In the genomic region with DNA sequence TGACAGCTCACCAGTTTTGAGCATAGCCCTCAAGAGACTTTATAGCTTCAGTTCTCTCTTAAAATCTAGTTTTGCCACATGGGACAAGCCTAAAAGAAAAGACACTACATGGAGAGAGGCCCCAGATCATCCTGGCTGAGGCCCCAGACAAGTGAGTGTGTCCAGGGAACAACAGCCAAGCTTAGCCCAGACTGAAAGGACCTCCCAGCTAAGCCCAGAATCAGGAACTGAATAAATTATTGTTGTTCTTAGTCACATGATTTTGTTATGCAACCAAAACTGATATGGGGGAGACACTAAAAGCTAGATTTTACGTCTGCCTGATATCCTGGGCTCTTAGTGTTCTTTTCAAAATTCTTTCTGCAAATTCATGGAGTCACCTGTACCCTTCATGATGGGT, we compare ENCODE assay signal across 1 cellular context.
TF ChIP-seq lines count a peak whose summit lies in the region.

No MANE protein-coding gene starts in this region.

TF ChIP-seq in HepG2, 621 proteins besides CTCF, POLR2A, EP300 and RAD21:
- TF ChIP-seq MAFG (CRISPR knock-in tag; IDR thresholded peaks at IDR 0.05): no peak
- TF ChIP-seq RNF2 (conservative IDR thresholded peaks at IDR 0.05; ENCODE audit: low read depth): no peak
- no peak for TF ChIP-seq ELF4 (CRISPR knock-in tag; IDR thresholded peaks at IDR 0.05; ENCODE audit: borderline replicate concordance)
- TF ChIP-seq, protein P1, sequence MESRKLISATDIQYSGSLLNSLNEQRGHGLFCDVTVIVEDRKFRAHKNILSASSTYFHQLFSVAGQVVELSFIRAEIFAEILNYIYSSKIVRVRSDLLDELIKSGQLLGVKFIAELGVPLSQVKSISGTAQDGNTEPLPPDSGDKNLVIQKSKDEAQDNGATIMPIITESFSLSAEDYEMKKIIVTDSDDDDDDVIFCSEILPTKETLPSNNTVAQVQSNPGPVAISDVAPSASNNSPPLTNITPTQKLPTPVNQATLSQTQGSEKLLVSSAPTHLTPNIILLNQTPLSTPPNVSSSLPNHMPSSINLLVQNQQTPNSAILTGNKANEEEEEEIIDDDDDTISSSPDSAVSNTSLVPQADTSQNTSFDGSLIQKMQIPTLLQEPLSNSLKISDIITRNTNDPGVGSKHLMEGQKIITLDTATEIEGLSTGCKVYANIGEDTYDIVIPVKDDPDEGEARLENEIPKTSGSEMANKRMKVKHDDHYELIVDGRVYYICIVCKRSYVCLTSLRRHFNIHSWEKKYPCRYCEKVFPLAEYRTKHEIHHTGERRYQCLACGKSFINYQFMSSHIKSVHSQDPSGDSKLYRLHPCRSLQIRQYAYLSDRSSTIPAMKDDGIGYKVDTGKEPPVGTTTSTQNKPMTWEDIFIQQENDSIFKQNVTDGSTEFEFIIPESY (CRISPR knock-in tag; IDR thresholded peaks at IDR 0.05): no peak
- no peak for TF ChIP-seq ZNF563 (CRISPR knock-in tag; IDR thresholded peaks at IDR 0.05)
- no peak for TF ChIP-seq ZEB1 (IDR thresholded peaks at IDR 0.05; ENCODE audit: insufficient replicate concordance, low read depth)
- TF ChIP-seq SAFB2 (CRISPR knock-in tag; IDR thresholded peaks at IDR 0.05; ENCODE audit: borderline replicate concordance, low read depth): no peak
- TF ChIP-seq, protein P2, sequence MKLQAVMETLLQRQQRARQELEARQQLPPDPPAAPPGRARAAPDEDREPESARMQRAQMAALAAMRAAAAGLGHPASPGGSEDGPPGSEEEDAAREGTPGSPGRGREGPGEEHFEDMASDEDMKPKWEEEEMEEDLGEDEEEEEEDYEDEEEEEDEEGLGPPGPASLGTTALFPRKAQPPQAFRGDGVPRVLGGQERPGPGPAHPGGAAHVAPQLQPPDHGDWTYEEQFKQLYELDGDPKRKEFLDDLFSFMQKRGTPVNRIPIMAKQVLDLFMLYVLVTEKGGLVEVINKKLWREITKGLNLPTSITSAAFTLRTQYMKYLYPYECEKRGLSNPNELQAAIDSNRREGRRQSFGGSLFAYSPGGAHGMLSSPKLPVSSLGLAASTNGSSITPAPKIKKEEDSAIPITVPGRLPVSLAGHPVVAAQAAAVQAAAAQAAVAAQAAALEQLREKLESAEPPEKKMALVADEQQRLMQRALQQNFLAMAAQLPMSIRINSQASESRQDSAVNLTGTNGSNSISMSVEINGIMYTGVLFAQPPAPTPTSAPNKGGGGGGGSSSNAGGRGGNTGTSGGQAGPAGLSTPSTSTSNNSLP (IDR thresholded peaks at IDR 0.05; ENCODE audit: low read depth, low read length): no peak
- TF ChIP-seq RBFOX2 (IDR thresholded peaks at IDR 0.05; ENCODE audit: low read depth, low read length): no peak
- TF ChIP-seq, protein P3, sequence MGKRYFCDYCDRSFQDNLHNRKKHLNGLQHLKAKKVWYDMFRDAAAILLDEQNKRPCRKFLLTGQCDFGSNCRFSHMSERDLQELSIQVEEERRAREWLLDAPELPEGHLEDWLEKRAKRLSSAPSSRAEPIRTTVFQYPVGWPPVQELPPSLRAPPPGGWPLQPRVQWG (CRISPR knock-in tag; IDR thresholded peaks at IDR 0.05; ENCODE audit: borderline replicate concordance, low read depth): no peak
- no peak for TF ChIP-seq PAWR (CRISPR knock-in tag; IDR thresholded peaks at IDR 0.05; ENCODE audit: borderline replicate concordance)
- TF ChIP-seq MTF1 (CRISPR knock-in tag; IDR thresholded peaks at IDR 0.05): no peak
TF ChIP-seq in HepG2: peak in this region for 0.
